25 cellular contexts compared by ENCODE assay signal in genomic region chr14:72610831-72611200, GRCh38.
DNase-seq lines count a peak whose midpoint lies in the region; FAIRE-seq and TF ChIP-seq lines count a peak whose summit lies in the region.
"Had no signal": no experiment of that assay in that cellular context is flagged by ENCODE, and none has a peak within 500 bp of the region (broad histone marks: within the 10 kb centered on the region; RNA-seq: fewer than 3 reads in every experiment).

No MANE protein-coding gene starts in this region.

- TF ChIP-seq CTCF in adrenal gland (IDR thresholded peaks at IDR 0.05): no peak
- no peak for TF ChIP-seq CTCF in prostate gland (IDR thresholded peaks at IDR 0.05)

- intact Hi-C loops in adrenal gland (cut with DNase I) (no loop called here), prostate gland (cut with DNase I) (no loop called here)

- TF ChIP-seq POLR2A in adrenal gland (IDR thresholded peaks at IDR 0.05) (no peak), prostate gland (IDR thresholded peaks at IDR 0.05) (no peak)

- no peaks in the 10 kb centered on the region for H3K27me3 ChIP-seq in adrenal gland
- H3K27me3 ChIP-seq in prostate gland (replicated peaks; ENCODE audit: insufficient read depth): no peaks in the 10 kb centered on the region
- H3K27me3 ChIP-seq: cardiac muscle cell, spleen had no signal

- peak; percentile 10 for DNase-seq in activated T-cell treated with anti-CD3 and anti-CD28 coated beads, Interleukin-2, amount 50 U/mL, for 48 hours
- DNase-seq in activated T-cell treated with anti-CD3 and anti-CD28 coated beads, Interleukin-2, amount 50 U/mL, for 1 hour: no peak
- DNase-seq in RCC 7860 (ENCODE audit: low spot score) (peak; percentile 5), islet precursor cell (peak; percentile 38), ureter (ENCODE audit: low spot score) (peak; percentile 14), adrenal gland (no peak), prostate gland (ENCODE audit: low spot score) (no peak)
- DNase-seq in activated CD4-positive, alpha-beta T cell treated with anti-CD3 and anti-CD28 coated beads, Interleukin-2, amount 50 U/mL, for 48 hours: no peak
- DNase-seq: activated CD4-positive, CD25-positive, alpha-beta regulatory T cell treated with anti-CD3 and anti-CD28 coated beads, Interleukin-2, amount 50 U/mL, for 72 hours; activated naive CD4-positive, alpha-beta T cell treated with anti-CD3 and anti-CD28 coated beads for 36 hours; amygdala; DMS153; GF-D8; GOT3; NCI-H187; NCI-H2171 treated with DMSO at 0.1 percent for 48 hours; NCI-H524; NK-92 treated with Interleukin-12 subunit alpha and Interleukin-12 subunit beta, amount 100 ng/mL, for 24 hours; spleen; stimulated activated CD4-positive, alpha-beta T cell treated with anti-CD3 and anti-CD28 coated beads, Interleukin-4, amount 100 ng/mL, for 1 hour; stimulated activated naive B cell treated with anti-CD40 and anti-IgM and Interleukin-4, amounts not matched to agents 10 μg/mL and 1 μg/mL and 100 μg/mL, for 72 hours; T-cell had no signal

- H3K36me3 ChIP-seq in adrenal gland (replicated peaks in 1 of 2) (no peaks in the 10 kb centered on the region), prostate gland (no peaks in the 10 kb centered on the region)
- H3K36me3 ChIP-seq: cardiac muscle cell, spleen had no signal

- no peaks in the 10 kb centered on the region for H3K9me3 ChIP-seq in adrenal gland (replicated peaks in 1 of 3)
- H3K9me3 ChIP-seq in prostate gland: no peaks in the 10 kb centered on the region
- H3K9me3 ChIP-seq: spleen had no signal

- WGBS in adrenal gland, 4 donors: 89 to 100% (median 93%) methylated on average over 2 of the region's 2 CpGs
- WGBS in prostate gland: 67% methylated on average over 2 of the region's 2 CpGs

- H3K4me3 ChIP-seq in adrenal gland (no peak overlapping the region), prostate gland (no peak overlapping the region)
- H3K4me3 ChIP-seq: cardiac muscle cell, spleen had no signal

- H3K27ac ChIP-seq in adrenal gland: no peak overlapping the region
- H3K27ac ChIP-seq in prostate gland: no peak overlapping the region
- H3K27ac ChIP-seq: cardiac muscle cell, KMS-11, spleen had no signal

- H3K4me1 ChIP-seq in adrenal gland (replicated peaks in 1 of 2) (peaks cover 6 to 16% of the 10 kb centered on the region in 2 donors), prostate gland (replicated peaks) (no peaks in the 10 kb centered on the region)

- FAIRE-seq in RCC 7860 (lab: Jason Lieb, UNC): no peak
- FAIRE-seq: GM18507 had no signal

Comparison
In these comparisons a context has a peak if more than half of its experiments do, and no peak if none do; other contexts are left out.
1. DNase-seq: peak in activated T-cell treated with anti-CD3 and anti-CD28 coated beads, Interleukin-2, amount 50 U/mL, for 48 hours (2 of 2), RCC 7860 (single experiment), islet precursor cell (single experiment) and ureter (single experiment); none in activated T-cell treated with anti-CD3 and anti-CD28 coated beads, Interleukin-2, amount 50 U/mL, for 1 hour (single experiment), adrenal gland (0 of 7), prostate gland (single experiment) and activated CD4-positive, alpha-beta T cell treated with anti-CD3 and anti-CD28 coated beads, Interleukin-2, amount 50 U/mL, for 48 hours (0 of 2).